In the genomic region with DNA sequence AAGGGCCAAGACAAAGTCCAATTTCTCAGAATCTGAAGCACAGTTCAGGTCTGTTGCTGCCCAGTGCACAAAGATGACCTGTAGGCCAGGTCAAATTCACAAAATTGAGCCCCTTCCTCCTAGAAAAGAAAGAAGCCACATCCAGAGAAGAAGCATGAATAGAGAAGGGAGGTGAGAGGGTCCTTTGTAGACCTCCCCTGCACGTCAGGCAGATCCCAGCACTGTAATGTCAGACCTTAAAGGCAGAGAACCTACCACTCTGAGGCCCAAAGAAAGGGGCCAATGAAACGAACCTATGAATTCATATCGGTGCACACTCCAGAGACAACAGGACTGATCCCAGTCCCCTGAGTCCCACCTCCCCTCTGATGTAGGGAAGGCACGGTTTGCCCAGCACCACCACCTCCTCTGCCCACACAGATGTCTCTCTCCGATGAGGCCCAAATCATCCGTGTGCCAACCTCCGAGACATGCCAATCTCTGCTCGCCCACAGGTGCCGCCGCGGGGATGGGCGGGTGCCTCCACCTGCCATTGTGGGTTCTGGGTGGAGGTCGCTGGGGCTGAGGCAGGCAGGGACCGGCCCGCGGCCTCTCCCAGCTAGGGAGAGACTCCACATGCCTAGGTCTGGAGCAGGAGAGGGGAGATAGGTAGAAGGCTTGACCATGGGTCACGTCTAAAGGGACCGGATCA, we compare ENCODE assay signal across 11 cellular contexts. TPM values are rescaled to one million over a fixed set of nuclear protein-coding genes. Genes with fewer than 3 reads are reported as not detected.
DNase-seq lines count a peak whose midpoint lies in the region; ATAC-seq and TF ChIP-seq lines count a peak whose summit lies in the region.
"Had no signal": no experiment of that assay in that cellular context is flagged by ENCODE, and none has a peak within 500 bp of the region (broad histone marks: within the 10 kb centered on the region; RNA-seq: fewer than 3 reads in every experiment).

No MANE protein-coding gene starts in this region.

- POLR2A ChIA-PET in CD8-positive, alpha-beta T cell (lab: Charles Lee) = no interaction called here

- no peak for DNase-seq in CD8-positive, alpha-beta T cell
- DNase-seq in T-helper 17 cell (no peak), iPS DF 6.9 (ENCODE audit: low read depth, low spot score) (no peak), caudate nucleus (lab: John Stamatoyannopoulos, UW) (no peak), HK-2 (ENCODE audit: unreplicated experiment) (no peak)
- DNase-seq in NK-92 treated with Interleukin-12 subunit alpha and Interleukin-12 subunit beta, amount 100 ng/mL, for 24 hours (lab: John Stamatoyannopoulos, UW) = no peak
- DNase-seq: PC-3 had no signal

- peak overlapping the region; percentile 52 for H3K4me2 ChIP-seq in parathyroid adenoma (ENCODE audit: low read length)

- H3K4me1 Mint-ChIP-seq in CD8-positive, alpha-beta T cell (ENCODE audit: low read depth) = peaks cover 14% of the 10 kb centered on the region
- H3K4me1 Mint-ChIP-seq in T-helper 17 cell = peaks cover 4% of the 10 kb centered on the region

- H3K9me3 ChIP-seq in CD8-positive, alpha-beta T cell (ENCODE audit: low read length) = no peaks in the 10 kb centered on the region
- H3K9me3 ChIP-seq in T-helper 17 cell (ENCODE audit: control insufficient read depth, low read length, poor library complexity, severe bottlenecking) (no peaks in the 10 kb centered on the region), iPS DF 6.9 (ENCODE audit: control insufficient read depth, insufficient read depth, low read length) (no peaks in the 10 kb centered on the region), parathyroid adenoma (ENCODE audit: control insufficient read depth, low read length) (no peaks in the 10 kb centered on the region)

- H3K79me2 ChIP-seq in parathyroid adenoma = no peaks in the 10 kb centered on the region

- peaks cover 62% of the 10 kb centered on the region for H3K27me3 Mint-ChIP-seq in CD8-positive, alpha-beta T cell (ENCODE audit: low read depth)
- peaks cover 83% of the 10 kb centered on the region for H3K27me3 Mint-ChIP-seq in T-helper 17 cell

- no peak overlapping the region for H3K9ac ChIP-seq in parathyroid adenoma

- no peaks in the 10 kb centered on the region for H3K36me3 Mint-ChIP-seq in CD8-positive, alpha-beta T cell
- no peaks in the 10 kb centered on the region for H3K36me3 Mint-ChIP-seq in T-helper 17 cell (ENCODE audit: low read depth)
- H3K36me3 Mint-ChIP-seq: CD4-positive, CD25-positive, alpha-beta regulatory T cell had no signal

- TF ChIP-seq CTCF in CD8-positive, alpha-beta T cell (IDR thresholded peaks at IDR 0.05) = no peak
- TF ChIP-seq CTCF in parathyroid adenoma (IDR thresholded peaks at IDR 0.05) = no peak

- no peak overlapping the region for H2AFZ ChIP-seq in parathyroid adenoma

- no peak overlapping the region for H3K27ac ChIP-seq in CD8-positive, alpha-beta T cell (ENCODE audit: low read depth, low read length)
- H3K27ac ChIP-seq in iPS DF 6.9 (ENCODE audit: low read length) (no peak overlapping the region), parathyroid adenoma (no peak overlapping the region), caudate nucleus (ENCODE audit: low read depth, low read length) (no peak overlapping the region)
- H3K27ac ChIP-seq: heart right ventricle had no signal

- H3K4me1 ChIP-seq in CD8-positive, alpha-beta T cell (ENCODE audit: insufficient read depth, low read length) = peaks cover 20% of the 10 kb centered on the region
- H3K4me1 ChIP-seq in iPS DF 6.9 (ENCODE audit: control insufficient read depth, insufficient read depth, low read length) = no peaks in the 10 kb centered on the region; the same call in 1 of the 2 replicates
- H3K4me1 ChIP-seq in parathyroid adenoma = no peaks in the 10 kb centered on the region

- no peaks in the 10 kb centered on the region for H3K9me3 Mint-ChIP-seq in CD8-positive, alpha-beta T cell

- no CpG with 5 or more reads among the region's 18 CpGs for WGBS in iPS DF 6.9 (ENCODE audit: insufficient coverage, insufficient read length)

- intact Hi-C loops in CD8-positive, alpha-beta T cell (cut with DNase I, micrococcal nuclease) = loop anchor here (5.0 to 10.0 kb wide), 4 partner anchors 325 to 790 kb away; no protein-coding TSS in a partner anchor

- no peak overlapping the region for H3K27ac Mint-ChIP-seq in CD8-positive, alpha-beta T cell
- no peak overlapping the region for H3K27ac Mint-ChIP-seq in T-helper 17 cell
- H3K27ac Mint-ChIP-seq: CD4-positive, CD25-positive, alpha-beta regulatory T cell had no signal

- no peak overlapping the region for H3K4me3 ChIP-seq in CD8-positive, alpha-beta T cell (ENCODE audit: low read depth, low read length)
- H3K4me3 ChIP-seq in iPS DF 6.9 (ENCODE audit: low read length) (peak overlapping the region; percentile 78; the same call in 1 of the 2 replicates), parathyroid adenoma (ENCODE audit: low read depth, low read length) (no peak overlapping the region)

- H3K36me3 ChIP-seq in CD8-positive, alpha-beta T cell (ENCODE audit: insufficient read depth, low read length) = no peaks in the 10 kb centered on the region
- H3K36me3 ChIP-seq in iPS DF 6.9 (ENCODE audit: control insufficient read depth, insufficient read depth, low read length) = no peaks in the 10 kb centered on the region
- no peaks in the 10 kb centered on the region for H3K36me3 ChIP-seq in parathyroid adenoma (ENCODE audit: control insufficient read depth, insufficient read depth, low read length)
- H3K36me3 ChIP-seq: heart right ventricle had no signal

- no peak for ATAC-seq in CD8-positive, alpha-beta T cell
- ATAC-seq in T-helper 17 cell = no peak
- no peak for ATAC-seq in HG02938 (IDR thresholded peaks at IDR 0.05; ENCODE audit: unreplicated experiment)

- H3K27me3 ChIP-seq in CD8-positive, alpha-beta T cell (ENCODE audit: insufficient read depth, low read length) = peaks cover 22% of the 10 kb centered on the region
- H3K27me3 ChIP-seq in iPS DF 6.9 (ENCODE audit: control insufficient read depth, insufficient read depth, low read length) (no peaks in the 10 kb centered on the region; the same call in 1 of the 2 replicates), parathyroid adenoma (ENCODE audit: control insufficient read depth, insufficient read depth, low read length) (no peaks in the 10 kb centered on the region)

- peak overlapping the region; percentile 29 for H3K4me3 Mint-ChIP-seq in CD8-positive, alpha-beta T cell
- H3K4me3 Mint-ChIP-seq in T-helper 17 cell = peak overlapping the region; percentile 31

- CTCF ChIA-PET in CD8-positive, alpha-beta T cell (lab: Charles Lee) = interaction anchor here (1.3 kb wide), 1 partner anchor 327 kb away, joined by 4 read pairs; no protein-coding TSS in a partner anchor

RNA-seq across cellular contexts. Expression of a gene that starts 42.2 kb away (rescaled TPM):
- total RNA-seq in CD8-positive, alpha-beta T cell = 10 to 100 TPM; 13.6 to 14.7 TPM
- 10 to 100 TPM; 15.8 to 16.9 TPM for total RNA-seq in T-helper 17 cell

RNA-seq across cellular contexts. Expression of a gene that starts 55.7 kb away (rescaled TPM):
- 1 to 10 TPM; 2.0 to 3.2 TPM for total RNA-seq in CD8-positive, alpha-beta T cell
- 1 to 10 TPM; 4.9 to 9.8 TPM for total RNA-seq in T-helper 17 cell
